Comparison of ENCODE assay signal across 27 cellular contexts in the genomic region with DNA sequence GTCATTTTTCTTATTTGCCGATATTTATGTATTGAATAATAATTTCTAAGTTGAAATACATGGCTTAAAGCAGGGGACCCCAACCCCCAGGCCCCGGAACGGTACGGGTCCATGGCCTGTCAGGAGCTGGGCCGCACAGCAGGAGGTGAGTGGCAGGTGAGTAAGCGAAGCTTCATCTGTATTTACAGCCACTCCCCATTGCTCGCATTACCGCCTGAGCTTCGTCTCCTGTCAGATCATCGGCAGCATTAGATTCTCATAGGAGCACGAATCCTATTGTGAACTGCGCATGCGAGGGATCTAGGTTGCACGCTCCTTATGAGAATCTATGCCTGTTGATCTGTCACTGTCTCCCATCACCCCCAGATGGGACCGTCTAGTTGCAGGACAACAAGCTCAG. TPM values are rescaled to one million over a fixed set of nuclear protein-coding genes. Genes with fewer than 3 reads are reported as not detected.
DNase-seq lines count a peak whose midpoint lies in the region; TF ChIP-seq lines count a peak whose summit lies in the region.
"Had no signal": no experiment of that assay in that cellular context is flagged by ENCODE, and none has a peak within 500 bp of the region (broad histone marks: within the 10 kb centered on the region; RNA-seq: fewer than 3 reads in every experiment).

No MANE protein-coding gene starts in this region.

- H3K4me3 ChIP-seq in endodermal cell (ENCODE audit: low read length), result no peak overlapping the region
- H3K4me3 ChIP-seq: esophagus squamous epithelium, neural progenitor cell, right atrium auricular region, smooth muscle cell, vagina had no signal

- H3K36me3 ChIP-seq in endodermal cell (ENCODE audit: control insufficient read depth, insufficient read depth, low read length), result no peaks in the 10 kb centered on the region
- H3K36me3 ChIP-seq: esophagus squamous epithelium, neural progenitor cell, right atrium auricular region, vagina had no signal

- H3K4me1 Mint-ChIP-seq in endodermal cell, result peaks cover 5% of the 10 kb centered on the region
- peaks cover 22% of the 10 kb centered on the region for H3K4me1 Mint-ChIP-seq in activated T-cell treated with anti-CD3 and anti-CD28 coated beads, Interleukin-2, amount 50 U/mL, for 24 hours (ENCODE audit: low read depth)

- DNase-seq in NCI-H2029 (lab: John Stamatoyannopoulos, UW) (peak; percentile 61), NCI-H2029 treated with DMSO at 0.1 percent for 48 hours (lab: John Stamatoyannopoulos, UW) (no peak), NCI-H146 (lab: John Stamatoyannopoulos, UW) (peak; percentile 85), NCI-H510A (lab: John Stamatoyannopoulos, UW) (peak; percentile 34), endodermal cell (peak; percentile 66), NCI-H82 (lab: John Stamatoyannopoulos, UW) (no peak), inferior parietal cortex (ENCODE audit: extremely low spot score) (no peak)
- DNase-seq in activated T-cell treated with anti-CD3 and anti-CD28 coated beads, Interleukin-2, amount 50 U/mL, for 24 hours, result no peak
- DNase-seq: activated CD4-positive, alpha-beta T cell treated with anti-CD3 and anti-CD28 coated beads, Interleukin-2, amount 10 ng/mL, durations not matched to agents 24 days and 14 days; activated naive CD4-positive, alpha-beta T cell; activated T-cell treated with anti-CD3 and anti-CD28 coated beads, Interleukin-2, amount 50 U/mL, for 48 hours; CD4-positive, alpha-beta memory T cell; esophagus squamous epithelium; H7; mesendoderm; NCI-H1694 treated with DMSO at 0.1 percent for 48 hours; stimulated activated CD4-positive, alpha-beta T cell treated with anti-CD3 and anti-CD28 coated beads, Interleukin-1b, Interleukin-23, amount 100 ng/mL, for 48 hours; stimulated activated CD8-positive, alpha-beta memory T cell treated with anti-CD3 and anti-CD28 coated beads, Interleukin-4, amount 100 ng/mL, for 48 hours; stimulated activated naive CD8-positive, alpha-beta T cell treated with anti-CD3 and anti-CD28 coated beads, Interleukin-15, amount 100 ng/mL, for 72 hours had no signal

- H3K9me3 Mint-ChIP-seq in endodermal cell, result no peaks in the 10 kb centered on the region
- H3K9me3 Mint-ChIP-seq in activated T-cell treated with anti-CD3 and anti-CD28 coated beads, Interleukin-2, amount 50 U/mL, for 24 hours, result no peaks in the 10 kb centered on the region
- H3K9me3 Mint-ChIP-seq: activated CD4-positive, alpha-beta T cell treated with anti-CD3 and anti-CD28 coated beads, Interleukin-2, amount 10 ng/mL, durations not matched to agents 24 days and 14 days; CD4-positive, alpha-beta memory T cell; central memory CD8-positive, alpha-beta T cell; dendritic cell treated with granulocyte-macrophage colony-stimulating factor and Interleukin-4, amounts not matched to agents 40 ng/mL and 50 ng/mL, for 4 days; neural progenitor cell; stimulated activated naive CD8-positive, alpha-beta T cell treated with anti-CD3 and anti-CD28 coated beads, Interleukin-15, amount 100 ng/mL, for 72 hours; T-helper 2 cell treated with Interferon-gamma antibody and Interleukin-4, amounts not matched to agents 5 μg/mL and 100 μg/mL, for 36 hours had no signal

- H3K27me3 ChIP-seq in endodermal cell (ENCODE audit: control insufficient read depth, insufficient read depth, low read length, poor library complexity, severe bottlenecking), result no peaks in the 10 kb centered on the region
- H3K27me3 ChIP-seq: esophagus squamous epithelium, neural progenitor cell, right atrium auricular region, vagina had no signal

- no peaks in the 10 kb centered on the region for H3K36me3 Mint-ChIP-seq in endodermal cell (ENCODE audit: low read depth)
- peaks cover 6% of the 10 kb centered on the region for H3K36me3 Mint-ChIP-seq in activated T-cell treated with anti-CD3 and anti-CD28 coated beads, Interleukin-2, amount 50 U/mL, for 24 hours (ENCODE audit: low read depth)

- no peak overlapping the region for H3K4me3 Mint-ChIP-seq in endodermal cell
- H3K4me3 Mint-ChIP-seq in activated T-cell treated with anti-CD3 and anti-CD28 coated beads, Interleukin-2, amount 50 U/mL, for 24 hours, result no peak overlapping the region
- H3K4me3 Mint-ChIP-seq: activated CD4-positive, alpha-beta T cell treated with anti-CD3 and anti-CD28 coated beads, Interleukin-2, amount 10 ng/mL, durations not matched to agents 24 days and 14 days; CD4-positive, alpha-beta memory T cell; central memory CD8-positive, alpha-beta T cell; dendritic cell treated with granulocyte-macrophage colony-stimulating factor and Interleukin-4, amounts not matched to agents 40 ng/mL and 50 ng/mL, for 4 days; neural progenitor cell; stimulated activated naive CD8-positive, alpha-beta T cell treated with anti-CD3 and anti-CD28 coated beads, Interleukin-15, amount 100 ng/mL, for 72 hours; T-helper 2 cell treated with Interferon-gamma antibody and Interleukin-4, amounts not matched to agents 5 μg/mL and 100 μg/mL, for 36 hours had no signal

- 74 to 77% methylated on average over 12 to 15 of the region's 15 CpGs for WGBS in endodermal cell (ENCODE audit: insufficient coverage in 1 of 2, insufficient read length in 1 of 2), 2 experiments

- H3K27ac ChIP-seq in endodermal cell (ENCODE audit: low read depth, low read length), result no peak overlapping the region
- H3K27ac ChIP-seq: esophagus squamous epithelium, neural progenitor cell, right atrium auricular region, vagina had no signal

- no peaks in the 10 kb centered on the region for H3K27me3 Mint-ChIP-seq in endodermal cell (ENCODE audit: insufficient read depth)
- H3K27me3 Mint-ChIP-seq in activated T-cell treated with anti-CD3 and anti-CD28 coated beads, Interleukin-2, amount 50 U/mL, for 24 hours, result no peaks in the 10 kb centered on the region
- H3K27me3 Mint-ChIP-seq: activated CD4-positive, alpha-beta T cell treated with anti-CD3 and anti-CD28 coated beads, Interleukin-2, amount 10 ng/mL, durations not matched to agents 24 days and 14 days; CD4-positive, alpha-beta memory T cell; central memory CD8-positive, alpha-beta T cell; dendritic cell treated with granulocyte-macrophage colony-stimulating factor and Interleukin-4, amounts not matched to agents 40 ng/mL and 50 ng/mL, for 4 days; stimulated activated naive CD8-positive, alpha-beta T cell treated with anti-CD3 and anti-CD28 coated beads, Interleukin-15, amount 100 ng/mL, for 72 hours had no signal

- no peak overlapping the region for H3K27ac Mint-ChIP-seq in endodermal cell
- H3K27ac Mint-ChIP-seq in activated T-cell treated with anti-CD3 and anti-CD28 coated beads, Interleukin-2, amount 50 U/mL, for 24 hours, result no peak overlapping the region
- H3K27ac Mint-ChIP-seq: activated CD4-positive, alpha-beta T cell treated with anti-CD3 and anti-CD28 coated beads, Interleukin-2, amount 10 ng/mL, durations not matched to agents 24 days and 14 days; CD4-positive, alpha-beta memory T cell; dendritic cell treated with granulocyte-macrophage colony-stimulating factor and Interleukin-4, amounts not matched to agents 40 ng/mL and 50 ng/mL, for 4 days; neural progenitor cell; stimulated activated naive CD8-positive, alpha-beta T cell treated with anti-CD3 and anti-CD28 coated beads, Interleukin-15, amount 100 ng/mL, for 72 hours; T-helper 2 cell treated with Interferon-gamma antibody and Interleukin-4, amounts not matched to agents 5 μg/mL and 100 μg/mL, for 36 hours had no signal

- no peak overlapping the region for H3K9ac ChIP-seq in endodermal cell (ENCODE audit: extremely low read depth, low read length, poor library complexity, severe bottlenecking)
- H3K9ac ChIP-seq: neural progenitor cell had no signal

- H3K9me3 ChIP-seq in endodermal cell (ENCODE audit: control insufficient read depth, low read length), result no peaks in the 10 kb centered on the region
- H3K9me3 ChIP-seq: esophagus squamous epithelium, right atrium auricular region, vagina had no signal

- TF ChIP-seq CTCF in endodermal cell (conservative IDR thresholded peaks at IDR 0.05), result no peak

- no peaks in the 10 kb centered on the region for H3K4me1 ChIP-seq in endodermal cell (ENCODE audit: control insufficient read depth, insufficient read depth, low read length)

RNA-seq across cellular contexts. Expression of a gene that starts 4.5 kb away (rescaled TPM):
- 10 to 100 TPM; 15.5 to 22.5 TPM for total RNA-seq in endodermal cell
- polyA plus RNA-seq in endodermal cell (2013, experiment 1 of 2), result 25.9 TPM
- polyA plus RNA-seq in endodermal cell (2013, experiment 2 of 2), result 22.2 TPM

RNA-seq across cellular contexts. Expression of a gene that starts 4.9 kb away (rescaled TPM):
- 100 to 1,000 TPM; 111 to 120 TPM for total RNA-seq in endodermal cell
- polyA plus RNA-seq in endodermal cell (2013, experiment 1 of 2), result 143 TPM
- 125 TPM for polyA plus RNA-seq in endodermal cell (2013, experiment 2 of 2)

RNA-seq across cellular contexts. Expression of a gene that starts 42.5 kb away (rescaled TPM):
- total RNA-seq in endodermal cell, result under 1 TPM in 1 of 2 donors, not detected in 1; 0.26 TPM
- polyA plus RNA-seq in endodermal cell (2013, experiment 1 of 2), result 17.0 TPM
- 13.5 TPM for polyA plus RNA-seq in endodermal cell (2013, experiment 2 of 2)
- total RNA-seq: activated CD4-positive, alpha-beta T cell treated with anti-CD3 and anti-CD28 coated beads, Interleukin-2, amount 10 ng/mL, durations not matched to agents 24 days and 14 days; CD4-positive, alpha-beta memory T cell; H7; MCF 10A; right atrium auricular region; smooth muscle cell; vagina had no signal
- polyA plus RNA-seq: smooth muscle cell had no signal

Comparison
In these comparisons a context has a peak if more than half of its experiments do, and no peak if none do; other contexts are left out.
1. DNase-seq: peak in NCI-H2029 (single experiment), NCI-H146 (single experiment), NCI-H510A (single experiment) and endodermal cell (single experiment); none in NCI-H2029 treated with DMSO at 0.1 percent for 48 hours (single experiment), activated T-cell treated with anti-CD3 and anti-CD28 coated beads, Interleukin-2, amount 50 U/mL, for 24 hours (single experiment), NCI-H82 (single experiment) and inferior parietal cortex (single experiment).